In genomic region chr12:116933101-116933500, GRCh38 we compare ENCODE assay signal across 19 cellular contexts. TPM values are rescaled to one million over a fixed set of nuclear protein-coding genes. Genes with fewer than 3 reads are reported as not detected.
A peak's percentile ranks its signal among the peaks of the same experiment; 100 is the strongest.
DNase-seq lines count a peak whose midpoint lies in the region; ATAC-seq and TF ChIP-seq lines count a peak whose summit lies in the region.
"Had no signal": no experiment of that assay in that cellular context is flagged by ENCODE, and none has a peak within 500 bp of the region (broad histone marks: within the 10 kb centered on the region; RNA-seq: fewer than 3 reads in every experiment).

No MANE protein-coding gene starts in this region.

- H3K79me2 ChIP-seq in SK-N-SH (ENCODE audit: insufficient read depth) (peaks cover 75% of the 10 kb centered on the region), hepatocyte (peaks cover 60% of the 10 kb centered on the region)

- H3K4me2 ChIP-seq in SK-N-SH (no peak overlapping the region), hepatocyte (no peak overlapping the region)
- H3K4me2 ChIP-seq: A549 had no signal

- no peak overlapping the region for H2AFZ ChIP-seq in SK-N-SH (ENCODE audit: low read depth)
- H2AFZ ChIP-seq in hepatocyte: no peak overlapping the region

- TF ChIP-seq RAD21 in SK-N-SH (IDR thresholded peaks at IDR 0.05; ENCODE audit: low read length): 0 out of 2 replicates have a peak, but pooled peaks have one; percentile 12

- no peak overlapping the region for H3K9ac ChIP-seq in SK-N-SH

- H3K9me3 ChIP-seq in SK-N-SH: no peaks in the 10 kb centered on the region
- no peaks in the 10 kb centered on the region for H3K9me3 ChIP-seq in hepatocyte (ENCODE audit: low read depth)
- no peaks in the 10 kb centered on the region for H3K9me3 ChIP-seq in testis
- no peaks in the 10 kb centered on the region for H3K9me3 ChIP-seq in effector memory CD4-positive, alpha-beta T cell (ENCODE audit: control insufficient read depth, low read length)
- H3K9me3 ChIP-seq: A549, MG63 had no signal

- intact Hi-C loops in left ventricle myocardium superior (cut with micrococcal nuclease) (no loop called here), left cardiac atrium (cut with DNase I) (no loop called here), testis (cut with DNase I; ENCODE audit: low total_unique reads) (no loop called here)

- 30% methylated on average over 2 of the region's 2 CpGs for WGBS in SK-N-SH (ENCODE audit: low lambda C conversion rate)
- WGBS in hepatocyte (ENCODE audit: low lambda C conversion rate, missing lambda C conversion rate): 65% methylated on average over 2 of the region's 2 CpGs
- WGBS in testis, 2 donors: 25 to 34% methylated on average over 2 of the region's 2 CpGs

- H3K4me1 ChIP-seq in SK-N-SH (ENCODE audit: control insufficient read depth in 1 of 2, insufficient read depth in 2 of 2, low read depth in 1 of 2, low read length in 1 of 2) (peaks cover 0 to 10% of the 10 kb centered on the region in 2 experiments; a peak in 2 of 4 replicates), hepatocyte (ENCODE audit: insufficient read depth) (peaks cover 7% of the 10 kb centered on the region), testis (peaks cover 26% of the 10 kb centered on the region)
- H3K4me1 ChIP-seq in effector memory CD4-positive, alpha-beta T cell (ENCODE audit: control insufficient read depth, insufficient read depth, low read length, poor library complexity, severe bottlenecking): no peaks in the 10 kb centered on the region
- H3K4me1 ChIP-seq: A549 had no signal

- no peak for DNase-seq in left ventricle myocardium superior
- DNase-seq in left cardiac atrium: no peak
- DNase-seq in SK-N-SH: peak; percentile 53
- DNase-seq in hepatocyte (ENCODE audit: low spot score): no peak
- peak; percentile 57 for DNase-seq in testis
- DNase-seq in SW480 (ENCODE audit: low spot score): no peak
- DNase-seq in D341Med (ENCODE audit: low spot score): no peak
- no peak for DNase-seq in effector memory CD4-positive, alpha-beta T cell
- DNase-seq: EL, HFFc6, Karpas-422, MG63, NCI-H187 treated with DMSO at 0.1 percent for 48 hours, NCI-H510A, NCI-H774, SHP77 treated with DMSO at 0.1 percent for 48 hours had no signal

- ATAC-seq in left ventricle myocardium superior (peak; percentile 42), left cardiac atrium (no peak)
- ATAC-seq: A549, Panc1 had no signal

- H3K9me2 ChIP-seq in SK-N-SH: no peaks in the 10 kb centered on the region
- no peaks in the 10 kb centered on the region for H3K9me2 ChIP-seq in hepatocyte (replicated peaks; ENCODE audit: insufficient read depth)

- peak in 1 of 2 experiments; percentile 68; a peak in 1 of 4 replicates for TF ChIP-seq EP300 in SK-N-SH (IDR thresholded peaks at IDR 0.05; ENCODE audit: borderline replicate concordance in 1 of 2, low read depth in 1 of 2, low read length in 1 of 2)

- POLR2A ChIA-PET in SK-N-SH (lab: Yijun Ruan, JAX): interaction anchor here (1.0 kb wide), 1 partner anchor 13 kb away, joined by 3 read pairs; no protein-coding TSS in a partner anchor

- H3K27me3 ChIP-seq in SK-N-SH (ENCODE audit: insufficient read depth): no peaks in the 10 kb centered on the region
- H3K27me3 ChIP-seq in hepatocyte: no peaks in the 10 kb centered on the region
- no peaks in the 10 kb centered on the region for H3K27me3 ChIP-seq in testis
- H3K27me3 ChIP-seq in effector memory CD4-positive, alpha-beta T cell (replicated peaks; ENCODE audit: control insufficient read depth, insufficient read depth, low read length, poor library complexity, severe bottlenecking): no peaks in the 10 kb centered on the region
- H3K27me3 ChIP-seq: MG63 had no signal

- H4K20me1 ChIP-seq in SK-N-SH (ENCODE audit: insufficient read depth) (peaks cover 26% of the 10 kb centered on the region; the same call in 1 of the 2 replicates), hepatocyte (ENCODE audit: insufficient read depth, poor library complexity, severe bottlenecking) (peaks cover 8% of the 10 kb centered on the region)

- H3K4me3 ChIP-seq in SK-N-SH (ENCODE audit: low read depth in 2 of 2, low read length in 1 of 2): no peak overlapping the region
- H3K4me3 ChIP-seq in hepatocyte: no peak overlapping the region
- no peak overlapping the region for H3K4me3 ChIP-seq in testis
- no peak overlapping the region for H3K4me3 ChIP-seq in effector memory CD4-positive, alpha-beta T cell (ENCODE audit: insufficient read depth, low read depth, low read length, poor library complexity, severe bottlenecking)
- H3K4me3 ChIP-seq: A549, MG63 had no signal

- peak overlapping the region; percentile 2 to 70; a peak in 3 of 4 replicates for H3K27ac ChIP-seq in SK-N-SH (ENCODE audit: low read depth in 2 of 2, low read length in 1 of 2)
- peak overlapping the region; percentile 9 for H3K27ac ChIP-seq in hepatocyte
- no peak overlapping the region for H3K27ac ChIP-seq in testis
- no peak overlapping the region for H3K27ac ChIP-seq in effector memory CD4-positive, alpha-beta T cell (ENCODE audit: insufficient read depth, low read length, poor library complexity, severe bottlenecking)
- H3K27ac ChIP-seq: A549 had no signal

- no peak for TF ChIP-seq POLR2A in testis (IDR thresholded peaks at IDR 0.05)

- TF ChIP-seq CTCF in SK-N-SH (IDR thresholded peaks at IDR 0.05) (no peak), hepatocyte (IDR thresholded peaks at IDR 0.05; ENCODE audit: poor library complexity) (no peak), testis (IDR thresholded peaks at IDR 0.05) (no peak)

- H3K36me3 ChIP-seq in SK-N-SH (replicated peaks in 1 of 2; ENCODE audit: control insufficient read depth in 1 of 2, insufficient read depth in 2 of 2, low read length in 1 of 2) (peaks cover 41 to 64% of the 10 kb centered on the region in 2 experiments), hepatocyte (replicated peaks; ENCODE audit: insufficient read depth, low read depth) (no peaks in the 10 kb centered on the region), testis (ENCODE audit: low read depth, missing control alignments) (no peaks in the 10 kb centered on the region)
- no peaks in the 10 kb centered on the region for H3K36me3 ChIP-seq in effector memory CD4-positive, alpha-beta T cell (ENCODE audit: control insufficient read depth, insufficient read depth, low read length)

- CTCF ChIA-PET in SK-N-SH (lab: Yijun Ruan, JAX): no interaction called here

- H3F3A ChIP-seq in SK-N-SH (replicated peaks; ENCODE audit: insufficient read depth): no peaks in the 10 kb centered on the region

TF ChIP-seq in SK-N-SH, 30 proteins besides CTCF, POLR2A, EP300 and RAD21:
- peak; percentile 86 for TF ChIP-seq RCOR1 (IDR thresholded peaks at IDR 0.05; ENCODE audit: low read length)
- TF ChIP-seq MXI1 (IDR thresholded peaks at IDR 0.05; ENCODE audit: low read depth, low read length): peak; percentile 53; the same call in 1 of the 2 replicates
- TF ChIP-seq JUND (IDR thresholded peaks at IDR 0.05): no peak
- TF ChIP-seq FOXJ3 (CRISPR knock-in tag; IDR thresholded peaks at IDR 0.05): peak; percentile 74
- TF ChIP-seq TCF12 (IDR thresholded peaks at IDR 0.05): peak; percentile 26; the same call in 1 of the 2 replicates
- TF ChIP-seq MAX (IDR thresholded peaks at IDR 0.05; ENCODE audit: low read depth): no peak
- TF ChIP-seq NRF1 (IDR thresholded peaks at IDR 0.05; ENCODE audit: low read depth, low read length): no peak
- TF ChIP-seq GATA2 (CRISPR knock-in tag; IDR thresholded peaks at IDR 0.05): peak; percentile 91
- no peak for TF ChIP-seq MEF2A (IDR thresholded peaks at IDR 0.05; ENCODE audit: borderline replicate concordance, low read depth)
- no peak for TF ChIP-seq YY1 (IDR thresholded peaks at IDR 0.05; ENCODE audit: low read depth)
- TF ChIP-seq GABPA (IDR thresholded peaks at IDR 0.05; ENCODE audit: low read depth): no peak

RNA-seq across cellular contexts. Expression of gene FBXW8, which starts 22.4 kb away (rescaled TPM):
- 5.1 TPM for total RNA-seq in left ventricle myocardium superior
- 1 to 10 TPM; 6.5 to 8.9 TPM for total RNA-seq in left cardiac atrium
- 15.6 and 17.6 TPM in 2 replicates for polyA plus RNA-seq in SK-N-SH (2012; rRNA removed)
- 10.5 and 14.1 TPM in 2 replicates for polyA plus RNA-seq in SK-N-SH (2012; cell fraction: cytosol; rRNA removed)
- 24.0 and 34.1 TPM in 2 replicates for polyA plus RNA-seq in SK-N-SH (2012; cell fraction: nucleus; rRNA removed)
- 14.1 and 20.6 TPM in 2 replicates for total RNA-seq in hepatocyte
- 17.0 and 18.9 TPM in 2 replicates for polyA plus RNA-seq in hepatocyte
- 10 to 100 TPM; 31.0 to 32.8 TPM for total RNA-seq in testis
- 11.1 TPM for polyA plus RNA-seq in testis (ENCODE audit: insufficient read depth, low read depth, low replicate concordance)

RNA-seq across cellular contexts. Expression of gene HRK, which starts 51.9 kb away (rescaled TPM):
- total RNA-seq in left ventricle myocardium superior (0.20 TPM), left cardiac atrium (under 1 TPM; 0.05 to 0.09 TPM), hepatocyte (0.08 TPM in 1 of 2 replicates, not detected in the other), testis (1 to 10 TPM; 1.4 to 2.5 TPM)
- polyA plus RNA-seq in SK-N-SH (2012; rRNA removed) (0.02 and 0.03 TPM in 2 replicates), hepatocyte (0.10 and 0.18 TPM in 2 replicates), testis (ENCODE audit: insufficient read depth, low read depth, low replicate concordance) (0.57 TPM)
- polyA plus RNA-seq in SK-N-SH (2012; cell fraction: cytosol; rRNA removed): 0.01 TPM in 2 replicates
- polyA plus RNA-seq in SK-N-SH (2012; cell fraction: nucleus; rRNA removed): 0.01 TPM in 2 replicates
- total RNA-seq: HFFc6 had no signal
- polyA plus RNA-seq: CD14-positive monocyte had no signal

Comparison
In these comparisons a context has a peak if more than half of its experiments do, and no peak if none do; other contexts are left out.
1. DNase-seq: peak in SK-N-SH (single experiment) and testis (single experiment); none in left ventricle myocardium superior (single experiment), left cardiac atrium (single experiment), hepatocyte (single experiment), SW480 (single experiment), D341Med (single experiment) and effector memory CD4-positive, alpha-beta T cell (0 of 3).
2. H3K27ac ChIP-seq: peak in SK-N-SH (2 of 2) and hepatocyte (single experiment); none in testis (0 of 2) and effector memory CD4-positive, alpha-beta T cell (single experiment).